ENCODE assay signal across 8 cellular contexts in genomic region chr19:3586124-3586626, GRCh38. TPM values are rescaled to one million over a fixed set of nuclear protein-coding genes. Genes with fewer than 3 reads are reported as not detected.
DNase-seq lines count a peak whose midpoint lies in the region; TF ChIP-seq lines count a peak whose summit lies in the region.

No MANE protein-coding gene starts in this region.

- no peak overlapping the region for H3K4me3 Mint-ChIP-seq in Caco-2 (ENCODE audit: unreplicated experiment)

- no TSS peak for BruUV-seq in Caco-2 (replicated peaks; lab: Mats Ljungman, UMichigan)

- H4K20me1 ChIP-seq in Loucy (ENCODE audit: insufficient read depth, low read length, poor library complexity, severe bottlenecking), result no peaks in the 10 kb centered on the region

- DNase-seq in Caco-2 (no peak), adrenal gland (no peak), ureter (ENCODE audit: low spot score) (no peak), C1 segment of cervical spinal cord (lab: John Stamatoyannopoulos, UW) (no peak), kidney glomerular epithelial cell (lab: John Stamatoyannopoulos, UW) (no peak), EL (no peak)

- H3K4me1 ChIP-seq in Caco-2 (no peaks in the 10 kb centered on the region), Loucy (ENCODE audit: insufficient read depth, low read length, poor library complexity, severe bottlenecking) (no peaks in the 10 kb centered on the region), adrenal gland (replicated peaks in 1 of 2) (peaks cover 0 to 3% of the 10 kb centered on the region in 2 donors), mesodermal cell (ENCODE audit: control insufficient read depth, insufficient read depth, low read length, poor library complexity, severe bottlenecking) (no peaks in the 10 kb centered on the region)

- H3K36me3 Mint-ChIP-seq in Caco-2 (ENCODE audit: insufficient read depth, unreplicated experiment), result no peaks in the 10 kb centered on the region

- H2AFZ ChIP-seq in Loucy (ENCODE audit: low read length), result no peak overlapping the region

- H3K4me1 Mint-ChIP-seq in Caco-2 (ENCODE audit: low read depth, unreplicated experiment), result no peaks in the 10 kb centered on the region

- H3K27ac ChIP-seq in adrenal gland (no peak overlapping the region), mesodermal cell (ENCODE audit: low read depth, low read length, severe bottlenecking) (no peak overlapping the region)

- TF ChIP-seq POLR2A in adrenal gland (IDR thresholded peaks at IDR 0.05), result no peak

- H3K9me2 ChIP-seq in Loucy (replicated peaks; ENCODE audit: low read depth, low read length), result no peaks in the 10 kb centered on the region

- H3K9me3 ChIP-seq in Caco-2 (0 out of 2 replicates have a peak, but pooled peaks cover 3% of the 10 kb centered on the region), Loucy (ENCODE audit: insufficient read depth, low read depth, low read length) (peaks cover 3% of the 10 kb centered on the region; the same call in 1 of the 2 replicates), adrenal gland (replicated peaks in 1 of 3) (no peaks in the 10 kb centered on the region), mesodermal cell (ENCODE audit: control insufficient read depth, low read length) (peaks cover 2% of the 10 kb centered on the region)

- no peak overlapping the region for H3K27ac Mint-ChIP-seq in Caco-2 (ENCODE audit: unreplicated experiment)

- no peaks in the 10 kb centered on the region for H3F3A ChIP-seq in Loucy (ENCODE audit: low read depth)

- WGBS in adrenal gland, 4 donors, result 0 to 37% (median 23%) methylated on average over 1 to 16 of the region's 16 CpGs
- 39 to 63% methylated on average over 6 to 11 of the region's 16 CpGs for WGBS in mesodermal cell (ENCODE audit: insufficient coverage in 2 of 2), 2 experiments

- intact Hi-C loops in Caco-2 (cut with micrococcal nuclease; ENCODE audit: unreplicated experiment) (no loop called here), adrenal gland (cut with DNase I) (no loop called here)

- no peak overlapping the region for H3K9ac ChIP-seq in Loucy (ENCODE audit: low read depth, low read length, poor library complexity, severe bottlenecking)

- H3K36me3 ChIP-seq in Caco-2 (ENCODE audit: control insufficient read depth, insufficient read depth, low read length) (no peaks in the 10 kb centered on the region), Loucy (ENCODE audit: insufficient read depth, low read length) (no peaks in the 10 kb centered on the region), adrenal gland (replicated peaks in 1 of 2) (no peaks in the 10 kb centered on the region), mesodermal cell (ENCODE audit: control insufficient read depth, insufficient read depth, low read length) (no peaks in the 10 kb centered on the region)

- H3K4me3 ChIP-seq in Caco-2 (ENCODE audit: low read depth, low read length) (no peak overlapping the region), Loucy (ENCODE audit: low read length, poor library complexity, severe bottlenecking) (no peak overlapping the region), adrenal gland (peak overlapping the region in 1 of 4 donors; percentile 49), mesodermal cell (ENCODE audit: extremely low read depth, insufficient read depth, low read length, poor library complexity, severe bottlenecking) (peak overlapping the region; percentile 27)

- POLR2A ChIA-PET in Caco-2 (lab: Charles Lee), result no interaction called here

- CTCF ChIA-PET in Caco-2 (lab: Charles Lee), result no interaction called here

- no peak overlapping the region for H3K4me2 ChIP-seq in Loucy (ENCODE audit: low read depth, low read length, poor library complexity, severe bottlenecking)

- peaks cover 3% of the 10 kb centered on the region for H3K27me3 Mint-ChIP-seq in Caco-2 (ENCODE audit: insufficient read depth, unreplicated experiment)

- H3K27me3 ChIP-seq in Caco-2 (replicated peaks; ENCODE audit: control insufficient read depth, insufficient read depth, low read length) (no peaks in the 10 kb centered on the region), Loucy (ENCODE audit: insufficient read depth, low read length, poor library complexity, severe bottlenecking) (no peaks in the 10 kb centered on the region), adrenal gland (peaks cover 9% of the 10 kb centered on the region)

- TF ChIP-seq CTCF in Caco-2 (IDR thresholded peaks at IDR 0.05; ENCODE audit: insufficient read depth in 1 of 2, low read depth in 1 of 2, low read length in 1 of 2, severe bottlenecking in 1 of 2, unreplicated experiment in 1 of 2) (peak; percentile 8 to 38), Loucy (conservative IDR thresholded peaks at IDR 0.05; ENCODE audit: low read length) (peak; percentile 73), adrenal gland (IDR thresholded peaks at IDR 0.05) (peak; percentile 20 to 62 (median 46))

- no peaks in the 10 kb centered on the region for H3K79me2 ChIP-seq in Loucy (ENCODE audit: insufficient read depth, low read length)

- H3K9me3 Mint-ChIP-seq in Caco-2 (ENCODE audit: unreplicated experiment), result no peaks in the 10 kb centered on the region

RNA-seq across cellular contexts. Expression of gene GIPC3, which starts 0.9 kb away (rescaled TPM):
- total RNA-seq in Caco-2 (2022) (not detected in 2 replicates), adrenal gland (1 to 10 TPM; 2.0 to 5.9 (median 3.4) TPM), ureter (2.4 TPM)
- 1 to 10 TPM; 1.6 to 4.9 (median 2.6) TPM for polyA plus RNA-seq in adrenal gland
- 7.3 TPM for polyA plus RNA-seq in mesodermal cell (2013, experiment 1 of 2)
- 5.9 TPM for polyA plus RNA-seq in mesodermal cell (2013, experiment 2 of 2)

RNA-seq across cellular contexts. Expression of gene HMG20B, which starts 13.4 kb away (rescaled TPM):
- total RNA-seq in Caco-2 (2022) (33.9 and 34.5 TPM in 2 replicates), adrenal gland (100 to 1,000 TPM in 5 of 8 donors, 10 to 100 TPM in 3; 49.3 to 137 (median 105) TPM), ureter (66.5 TPM)
- 100 to 1,000 TPM in 1 of 3 donors, 10 to 100 TPM in 2; 18.1 to 178 (median 100.0) TPM for polyA plus RNA-seq in adrenal gland
- polyA plus RNA-seq in mesodermal cell (2013, experiment 1 of 2), result 94.2 TPM
- polyA plus RNA-seq in mesodermal cell (2013, experiment 2 of 2), result 82.1 TPM

RNA-seq across cellular contexts. Expression of gene TBXA2R, which starts 20.5 kb away (rescaled TPM):
- 0.11 TPM in 1 of 2 replicates, not detected in the other for total RNA-seq in Caco-2 (2022)
- 10 to 100 TPM in 7 of 8 donors, 1 to 10 TPM in 1; 8.9 to 25.5 (median 17.2) TPM for total RNA-seq in adrenal gland
- 1 to 10 TPM; 5.2 to 6.9 (median 6.2) TPM for polyA plus RNA-seq in adrenal gland
- polyA plus RNA-seq in mesodermal cell (2013, experiment 1 of 2), result 4.5 TPM
- polyA plus RNA-seq in mesodermal cell (2013, experiment 2 of 2), result 3.7 TPM
- 4.5 TPM for total RNA-seq in ureter

RNA-seq across cellular contexts. Expression of gene MFSD12, which starts 28.8 kb away (rescaled TPM):
- total RNA-seq in Caco-2 (2022) (60.6 and 61.7 TPM in 2 replicates), adrenal gland (100 to 1,000 TPM in 2 of 8 donors, 10 to 100 TPM in 6; 48.0 to 123 (median 66.9) TPM), ureter (82.8 TPM)
- 10 to 100 TPM; 18.5 to 89.3 (median 48.5) TPM for polyA plus RNA-seq in adrenal gland
- 56.7 TPM for polyA plus RNA-seq in mesodermal cell (2013, experiment 1 of 2)
- 35.7 TPM for polyA plus RNA-seq in mesodermal cell (2013, experiment 2 of 2)

RNA-seq across cellular contexts. Expression of gene CACTIN, which starts 40.4 kb away (rescaled TPM):
- total RNA-seq in Caco-2 (2022) (32.2 and 33.9 TPM in 2 replicates), adrenal gland (10 to 100 TPM; 13.3 to 78.4 (median 23.2) TPM), ureter (31.0 TPM)
- 10 to 100 TPM in 2 of 3 donors, 1 to 10 TPM in 1; 5.0 to 39.0 (median 21.9) TPM for polyA plus RNA-seq in adrenal gland
- polyA plus RNA-seq in mesodermal cell (2013, experiment 1 of 2), result 23.3 TPM
- 18.3 TPM for polyA plus RNA-seq in mesodermal cell (2013, experiment 2 of 2)

Comparison
In these comparisons a context has a peak if more than half of its experiments do, and no peak if none do; other contexts are left out.
1. CTCF ChIP-seq: peak in every context shown above with its lines; median percentile 73 in Loucy; 46 in adrenal gland; 23 in Caco-2.